18 cellular contexts compared by ENCODE assay signal in genomic region chr7:142896741-142897379, GRCh38. TPM values are rescaled to one million over a fixed set of nuclear protein-coding genes. Genes with fewer than 3 reads are reported as not detected.
A peak's percentile ranks its signal among the peaks of the same experiment; 100 is the strongest.
DNase-seq lines count a peak whose midpoint lies in the region; ATAC-seq and TF ChIP-seq lines count a peak whose summit lies in the region.
"Had no signal": no experiment of that assay in that cellular context is flagged by ENCODE, and none has a peak within 500 bp of the region (broad histone marks: within the 10 kb centered on the region; RNA-seq: fewer than 3 reads in every experiment).

No MANE protein-coding gene starts in this region.

- H3K4me3 ChIP-seq in psoas muscle = no peak overlapping the region

- no peak for ATAC-seq in activated T-helper 17 cell treated with anti-CD3 and anti-CD28 coated beads, Interleukin-2, amount 50 U/mL, for 72 hours (replicated peaks)
- ATAC-seq in psoas muscle = no peak
- ATAC-seq: HepG2 had no signal

- H3K36me3 Mint-ChIP-seq in activated T-helper 17 cell treated with anti-CD3 and anti-CD28 coated beads, Interleukin-2, amount 50 U/mL, for 72 hours (ENCODE audit: low read depth) = no peaks in the 10 kb centered on the region
- H3K36me3 Mint-ChIP-seq in type B pancreatic cell = no peaks in the 10 kb centered on the region
- H3K36me3 Mint-ChIP-seq: CD4-positive, alpha-beta memory T cell had no signal

- H3K27ac ChIP-seq in C4-2B = peak overlapping the region; percentile 93
- no peak overlapping the region for H3K27ac ChIP-seq in psoas muscle

- H3K4me1 ChIP-seq in psoas muscle = no peaks in the 10 kb centered on the region

- no peak overlapping the region for H3K4me3 Mint-ChIP-seq in activated T-helper 17 cell treated with anti-CD3 and anti-CD28 coated beads, Interleukin-2, amount 50 U/mL, for 72 hours
- no peak overlapping the region for H3K4me3 Mint-ChIP-seq in type B pancreatic cell
- H3K4me3 Mint-ChIP-seq: CD4-positive, alpha-beta memory T cell; HFFc6 had no signal

- H3K27me3 ChIP-seq in psoas muscle (ENCODE audit: insufficient read depth in 3 of 3, low read length in 2 of 3) = peaks cover 0 to 9% (median 1%) of the 10 kb centered on the region in 3 donors

- no peaks in the 10 kb centered on the region for H3K36me3 ChIP-seq in psoas muscle (ENCODE audit: insufficient read depth in 1 of 2, low read depth in 1 of 2)

- peaks cover 14% of the 10 kb centered on the region for H3K27me3 Mint-ChIP-seq in activated T-helper 17 cell treated with anti-CD3 and anti-CD28 coated beads, Interleukin-2, amount 50 U/mL, for 72 hours
- H3K27me3 Mint-ChIP-seq in type B pancreatic cell = peaks cover 3% of the 10 kb centered on the region

- intact Hi-C loops in psoas muscle (cut with DNase I) = no loop called here

- H3K9me3 ChIP-seq in psoas muscle = no peaks in the 10 kb centered on the region

- no peaks in the 10 kb centered on the region for H3K4me1 Mint-ChIP-seq in activated T-helper 17 cell treated with anti-CD3 and anti-CD28 coated beads, Interleukin-2, amount 50 U/mL, for 72 hours
- H3K4me1 Mint-ChIP-seq in type B pancreatic cell (ENCODE audit: unreplicated experiment) = no peaks in the 10 kb centered on the region
- H3K4me1 Mint-ChIP-seq: CD4-positive, alpha-beta memory T cell had no signal

- DNase-seq in mesenteric fat pad (ENCODE audit: low spot score) (peak; percentile 53), type B pancreatic cell (ENCODE audit: extremely low spot score, unreplicated experiment) (peak; percentile 8), putamen (ENCODE audit: low spot score) (no peak), psoas muscle (no peak)
- no peak for DNase-seq in stimulated activated CD4-positive, alpha-beta T cell treated with anti-CD3 and anti-CD28 coated beads, Interleukin-4, amount 100 ng/mL, for 1 hour
- DNase-seq: ACHN; C1 segment of cervical spinal cord; CD4-positive, alpha-beta memory T cell; DMS153; DMS79 treated with DMSO at 0.1 percent for 48 hours; EL; HCEC 1CT; HFFc6 had no signal

- peak overlapping the region; percentile 2 for H3K27ac Mint-ChIP-seq in activated T-helper 17 cell treated with anti-CD3 and anti-CD28 coated beads, Interleukin-2, amount 50 U/mL, for 72 hours
- no peak overlapping the region for H3K27ac Mint-ChIP-seq in type B pancreatic cell
- H3K27ac Mint-ChIP-seq: CD4-positive, alpha-beta memory T cell; HFFc6 had no signal

- WGBS in psoas muscle, 3 donors = 67 to 74% (median 69%) methylated on average over 3 of the region's 3 CpGs

- TF ChIP-seq CTCF in C4-2B (conservative IDR thresholded peaks at IDR 0.05) (no peak), type B pancreatic cell (conservative IDR thresholded peaks at IDR 0.05) (no peak), psoas muscle (IDR thresholded peaks at IDR 0.05) (no peak)

- no peaks in the 10 kb centered on the region for H3K9me3 Mint-ChIP-seq in activated T-helper 17 cell treated with anti-CD3 and anti-CD28 coated beads, Interleukin-2, amount 50 U/mL, for 72 hours
- H3K9me3 Mint-ChIP-seq in type B pancreatic cell = no peaks in the 10 kb centered on the region
- H3K9me3 Mint-ChIP-seq: HFFc6 had no signal

RNA-seq across cellular contexts. Expression of gene TRPV6, which starts 11.3 kb away (rescaled TPM):
- under 1 TPM in 1 of 2 donors, not detected in 1; 0.16 TPM for total RNA-seq in activated T-helper 17 cell treated with anti-CD3 and anti-CD28 coated beads, Interleukin-2, amount 50 U/mL, for 72 hours
- total RNA-seq in mesenteric fat pad (not detected), type B pancreatic cell (ENCODE audit: low replicate concordance) (5.4 and 8.1 TPM in 2 replicates), psoas muscle (not detected)
- under 1 TPM in 1 of 3 donors, not detected in 2; under 0.01 TPM for polyA plus RNA-seq in psoas muscle
- total RNA-seq: A172; CD4-positive, alpha-beta memory T cell; H4; HepG2; HFFc6 had no signal
- polyA plus RNA-seq: HepG2 had no signal

RNA-seq across cellular contexts. Expression of gene TRPV5, which starts 36.7 kb away (rescaled TPM):
- under 1 TPM in 1 of 2 donors, not detected in 1; 0.13 TPM for total RNA-seq in activated T-helper 17 cell treated with anti-CD3 and anti-CD28 coated beads, Interleukin-2, amount 50 U/mL, for 72 hours
- total RNA-seq in mesenteric fat pad = not detected
- not detected in 2 replicates for total RNA-seq in type B pancreatic cell (ENCODE audit: low replicate concordance)
- under 1 TPM in 1 of 4 donors, not detected in 3; 0.06 TPM for total RNA-seq in psoas muscle
- not detected for polyA plus RNA-seq in psoas muscle
- total RNA-seq: CD4-positive, alpha-beta memory T cell; H4; HepG2; HFFc6 had no signal
- polyA plus RNA-seq: CD4-positive, alpha-beta memory T cell; HepG2 had no signal

RNA-seq across cellular contexts. Expression of gene EPHB6, which starts 42.0 kb away (rescaled TPM):
- 10 to 100 TPM in 1 of 2 donors, 1 to 10 TPM in 1; 8.0 to 14.9 TPM for total RNA-seq in activated T-helper 17 cell treated with anti-CD3 and anti-CD28 coated beads, Interleukin-2, amount 50 U/mL, for 72 hours
- total RNA-seq in mesenteric fat pad (6.3 TPM), type B pancreatic cell (ENCODE audit: low replicate concordance) (8.4 and 8.8 TPM in 2 replicates), psoas muscle (1 to 10 TPM in 3 of 4 donors, under 1 TPM in 1; 0.57 to 3.5 (median 2.7) TPM)
- polyA plus RNA-seq in psoas muscle = 1 to 10 TPM; 1.4 to 5.7 (median 2.9) TPM
- total RNA-seq: HepG2 had no signal
- polyA plus RNA-seq: HepG2 had no signal

RNA-seq across cellular contexts. Expression of gene LLCFC1, which starts 42.4 kb away (rescaled TPM):
- total RNA-seq in activated T-helper 17 cell treated with anti-CD3 and anti-CD28 coated beads, Interleukin-2, amount 50 U/mL, for 72 hours = not detected
- not detected for total RNA-seq in mesenteric fat pad
- not detected in 2 replicates for total RNA-seq in type B pancreatic cell (ENCODE audit: low replicate concordance)
- not detected for total RNA-seq in psoas muscle
- polyA plus RNA-seq in psoas muscle = not detected
- total RNA-seq: A172; CD4-positive, alpha-beta memory T cell; H4; HepG2; HFFc6 had no signal
- polyA plus RNA-seq: CD4-positive, alpha-beta memory T cell; HepG2 had no signal

Comparison
In these comparisons a context has a peak if more than half of its experiments do, and no peak if none do; other contexts are left out.
1. DNase-seq: peak in mesenteric fat pad (single experiment) and type B pancreatic cell (single experiment); none in putamen (single experiment), psoas muscle (0 of 2) and stimulated activated CD4-positive, alpha-beta T cell treated with anti-CD3 and anti-CD28 coated beads, Interleukin-4, amount 100 ng/mL, for 1 hour (single experiment).